In the genomic region with DNA sequence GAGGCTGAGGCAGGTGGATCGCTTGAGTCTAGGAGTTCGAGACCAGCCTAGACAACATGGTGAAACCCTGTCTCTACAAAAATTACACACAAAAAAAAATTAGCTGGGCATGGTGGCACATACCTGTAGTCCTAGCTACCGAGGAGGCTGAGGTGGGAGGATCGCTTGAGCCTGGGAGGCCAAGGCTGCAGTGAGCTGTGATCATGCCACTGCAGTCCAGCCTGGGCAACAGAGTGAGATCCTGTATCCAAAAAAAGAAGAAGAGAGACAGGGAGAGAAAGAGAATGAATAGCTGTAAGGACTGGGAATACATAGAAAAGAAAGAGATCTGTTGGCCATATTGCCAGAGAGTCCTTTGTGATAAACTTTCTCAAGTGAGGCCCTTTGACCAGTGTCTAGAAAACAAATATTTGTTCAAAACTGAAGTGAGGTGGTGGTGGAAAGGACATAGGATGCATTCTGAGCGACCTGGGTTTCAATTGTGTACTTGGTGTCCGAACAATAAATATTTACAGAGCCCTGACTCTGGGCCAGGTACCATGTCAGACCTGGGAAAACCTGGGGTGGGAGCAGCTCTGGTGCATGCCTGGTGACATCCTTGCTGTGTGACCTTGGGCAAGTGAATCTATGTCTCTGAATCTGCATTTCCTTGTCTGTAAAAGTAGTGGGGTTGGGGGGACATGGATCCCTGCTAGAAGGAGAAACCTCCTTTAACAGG, we compare ENCODE assay signal across 1 cellular context.
TF ChIP-seq lines count a peak whose summit lies in the region.

No MANE protein-coding gene starts in this region.

TF ChIP-seq in GM23338, 12 proteins besides CTCF, POLR2A, EP300 and RAD21 (continued from another document):
- TF ChIP-seq, protein P1, sequence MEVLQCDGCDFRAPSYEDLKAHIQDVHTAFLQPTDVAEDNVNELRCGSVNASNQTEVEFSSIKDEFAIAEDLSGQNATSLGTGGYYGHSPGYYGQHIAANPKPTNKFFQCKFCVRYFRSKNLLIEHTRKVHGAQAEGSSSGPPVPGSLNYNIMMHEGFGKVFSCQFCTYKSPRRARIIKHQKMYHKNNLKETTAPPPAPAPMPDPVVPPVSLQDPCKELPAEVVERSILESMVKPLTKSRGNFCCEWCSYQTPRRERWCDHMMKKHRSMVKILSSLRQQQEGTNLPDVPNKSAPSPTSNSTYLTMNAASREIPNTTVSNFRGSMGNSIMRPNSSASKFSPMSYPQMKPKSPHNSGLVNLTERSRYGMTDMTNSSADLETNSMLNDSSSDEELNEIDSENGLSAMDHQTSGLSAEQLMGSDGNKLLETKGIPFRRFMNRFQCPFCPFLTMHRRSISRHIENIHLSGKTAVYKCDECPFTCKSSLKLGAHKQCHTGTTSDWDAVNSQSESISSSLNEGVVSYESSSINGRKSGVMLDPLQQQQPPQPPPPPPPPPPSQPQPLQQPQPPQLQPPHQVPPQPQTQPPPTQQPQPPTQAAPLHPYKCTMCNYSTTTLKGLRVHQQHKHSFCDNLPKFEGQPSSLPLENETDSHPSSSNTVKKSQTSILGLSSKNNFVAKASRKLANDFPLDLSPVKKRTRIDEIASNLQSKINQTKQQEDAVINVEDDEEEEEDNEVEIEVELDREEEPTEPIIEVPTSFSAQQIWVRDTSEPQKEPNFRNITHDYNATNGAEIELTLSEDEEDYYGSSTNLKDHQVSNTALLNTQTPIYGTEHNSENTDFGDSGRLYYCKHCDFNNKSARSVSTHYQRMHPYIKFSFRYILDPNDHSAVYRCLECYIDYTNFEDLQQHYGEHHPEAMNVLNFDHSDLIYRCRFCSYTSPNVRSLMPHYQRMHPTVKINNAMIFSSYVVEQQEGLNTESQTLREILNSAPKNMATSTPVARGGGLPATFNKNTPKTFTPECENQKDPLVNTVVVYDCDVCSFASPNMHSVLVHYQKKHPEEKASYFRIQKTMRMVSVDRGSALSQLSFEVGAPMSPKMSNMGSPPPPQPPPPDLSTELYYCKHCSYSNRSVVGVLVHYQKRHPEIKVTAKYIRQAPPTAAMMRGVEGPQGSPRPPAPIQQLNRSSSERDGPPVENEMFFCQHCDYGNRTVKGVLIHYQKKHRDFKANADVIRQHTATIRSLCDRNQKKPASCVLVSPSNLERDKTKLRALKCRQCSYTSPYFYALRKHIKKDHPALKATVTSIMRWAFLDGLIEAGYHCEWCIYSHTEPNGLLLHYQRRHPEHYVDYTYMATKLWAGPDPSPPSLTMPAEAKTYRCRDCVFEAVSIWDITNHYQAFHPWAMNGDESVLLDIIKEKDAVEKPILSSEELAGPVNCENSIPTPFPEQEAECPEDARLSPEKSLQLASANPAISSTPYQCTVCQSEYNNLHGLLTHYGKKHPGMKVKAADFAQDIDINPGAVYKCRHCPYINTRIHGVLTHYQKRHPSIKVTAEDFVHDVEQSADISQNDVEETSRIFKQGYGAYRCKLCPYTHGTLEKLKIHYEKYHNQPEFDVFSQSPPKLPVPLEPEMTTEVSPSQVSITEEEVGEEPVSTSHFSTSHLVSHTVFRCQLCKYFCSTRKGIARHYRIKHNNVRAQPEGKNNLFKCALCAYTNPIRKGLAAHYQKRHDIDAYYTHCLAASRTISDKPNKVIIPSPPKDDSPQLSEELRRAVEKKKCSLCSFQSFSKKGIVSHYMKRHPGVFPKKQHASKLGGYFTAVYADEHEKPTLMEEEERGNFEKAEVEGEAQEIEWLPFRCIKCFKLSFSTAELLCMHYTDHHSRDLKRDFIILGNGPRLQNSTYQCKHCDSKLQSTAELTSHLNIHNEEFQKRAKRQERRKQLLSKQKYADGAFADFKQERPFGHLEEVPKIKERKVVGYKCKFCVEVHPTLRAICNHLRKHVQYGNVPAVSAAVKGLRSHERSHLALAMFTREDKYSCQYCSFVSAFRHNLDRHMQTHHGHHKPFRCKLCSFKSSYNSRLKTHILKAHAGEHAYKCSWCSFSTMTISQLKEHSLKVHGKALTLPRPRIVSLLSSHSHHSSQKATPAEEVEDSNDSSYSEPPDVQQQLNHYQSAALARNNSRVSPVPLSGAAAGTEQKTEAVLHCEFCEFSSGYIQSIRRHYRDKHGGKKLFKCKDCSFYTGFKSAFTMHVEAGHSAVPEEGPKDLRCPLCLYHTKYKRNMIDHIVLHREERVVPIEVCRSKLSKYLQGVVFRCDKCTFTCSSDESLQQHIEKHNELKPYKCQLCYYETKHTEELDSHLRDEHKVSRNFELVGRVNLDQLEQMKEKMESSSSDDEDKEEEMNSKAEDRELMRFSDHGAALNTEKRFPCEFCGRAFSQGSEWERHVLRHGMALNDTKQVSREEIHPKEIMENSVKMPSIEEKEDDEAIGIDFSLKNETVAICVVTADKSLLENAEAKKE (CRISPR knock-in tag; IDR thresholded peaks at IDR 0.05), result no peak
- TF ChIP-seq JUNB (IDR thresholded peaks at IDR 0.05; ENCODE audit: unreplicated experiment), result no peak
- no peak for TF ChIP-seq CREB1 (CRISPR knock-in tag; IDR thresholded peaks at IDR 0.05; ENCODE audit: low read depth)
